1 cellular context compared by ENCODE assay signal in genomic region chr13:113980489-113981064, GRCh38.
TF ChIP-seq lines count a peak whose summit lies in the region.

No MANE protein-coding gene starts in this region.

TF ChIP-seq in WTC11, 78 proteins besides CTCF, POLR2A, EP300 and RAD21 (continued from another document):
- TF ChIP-seq STAT6 (CRISPR knock-in tag; conservative IDR thresholded peaks at IDR 0.05; ENCODE audit: low read depth) (no peak), ZNF532 (CRISPR knock-in tag; IDR thresholded peaks at IDR 0.05; ENCODE audit: borderline replicate concordance) (no peak), EMX1 (CRISPR knock-in tag; IDR thresholded peaks at IDR 0.05) (no peak), TP53 (CRISPR knock-in tag; IDR thresholded peaks at IDR 0.05) (no peak), AR (CRISPR knock-in tag; IDR thresholded peaks at IDR 0.05) (no peak), AFF4 (CRISPR knock-in tag; IDR thresholded peaks at IDR 0.05; ENCODE audit: borderline replicate concordance) (no peak), E2F1 (CRISPR knock-in tag; IDR thresholded peaks at IDR 0.05) (no peak), SP1 (CRISPR knock-in tag; conservative IDR thresholded peaks at IDR 0.05) (no peak), TEAD4 (CRISPR knock-in tag; IDR thresholded peaks at IDR 0.05) (no peak), NR2C2 (CRISPR knock-in tag; IDR thresholded peaks at IDR 0.05) (no peak)
